ENCODE assay signal across 15 cellular contexts in the genomic region with DNA sequence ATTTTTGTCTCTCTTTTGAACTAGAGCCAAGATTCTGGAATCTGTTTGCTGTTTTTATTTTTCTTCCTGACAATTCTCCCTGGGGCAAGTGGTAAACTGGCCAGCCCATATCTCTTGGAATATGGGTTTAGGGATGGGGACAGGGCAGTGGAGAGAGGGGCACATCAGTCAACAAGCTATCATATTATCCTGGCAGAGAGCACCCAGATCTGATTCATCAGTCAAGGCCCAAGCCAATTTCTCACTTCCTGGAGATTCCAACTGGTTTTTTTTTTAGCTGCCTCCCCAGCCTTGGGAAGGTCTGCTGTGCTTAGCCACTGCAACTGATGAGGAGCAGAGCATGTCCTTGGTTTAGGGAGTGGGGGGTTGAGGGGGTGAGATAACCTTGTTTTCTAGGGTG. TPM values are rescaled to one million over a fixed set of nuclear protein-coding genes. Genes with fewer than 3 reads are reported as not detected.
DNase-seq lines count a peak whose midpoint lies in the region; ATAC-seq, FAIRE-seq and TF ChIP-seq lines count a peak whose summit lies in the region.
"Had no signal": no experiment of that assay in that cellular context is flagged by ENCODE, and none has a peak within 500 bp of the region (broad histone marks: within the 10 kb centered on the region; RNA-seq: fewer than 3 reads in every experiment).

No MANE protein-coding gene starts in this region.

- H3K9me3 ChIP-seq in BE2C (no peaks in the 10 kb centered on the region), SK-N-SH (no peaks in the 10 kb centered on the region), pancreas (no peaks in the 10 kb centered on the region)

- no peaks in the 10 kb centered on the region for H3K9me2 ChIP-seq in SK-N-SH

- no peaks in the 10 kb centered on the region for H3K27me3 ChIP-seq in BE2C
- no peaks in the 10 kb centered on the region for H3K27me3 ChIP-seq in SK-N-SH (ENCODE audit: insufficient read depth)
- H3K27me3 ChIP-seq in pancreas = no peaks in the 10 kb centered on the region

- TF ChIP-seq EP300 in SK-N-SH (IDR thresholded peaks at IDR 0.05; ENCODE audit: borderline replicate concordance in 1 of 2, low read depth in 1 of 2, low read length in 1 of 2) = peak in 1 of 2 experiments; percentile 62; a peak in 2 of 4 replicates

- peak in 3 of 4 donors; percentile 53 to 66 (median 56) for ATAC-seq in pancreas
- no peak for ATAC-seq in HG03354 (IDR thresholded peaks at IDR 0.05; ENCODE audit: poor library complexity, severe bottlenecking, unreplicated experiment)

- H3F3A ChIP-seq in SK-N-SH (replicated peaks; ENCODE audit: insufficient read depth) = peaks cover 6% of the 10 kb centered on the region

- DNase-seq in BE2C (peak; percentile 23), SK-N-SH (peak; percentile 64), fibroblast of the conjunctiva (ENCODE audit: low read depth) (peak; percentile 18), pancreas (no peak), NCI-H2196 treated with DMSO at 0.1 percent for 48 hours (lab: John Stamatoyannopoulos, UW; ENCODE audit: unreplicated experiment) (no peak), mesenteric fat pad (ENCODE audit: low spot score) (no peak)
- no peak for DNase-seq in activated CD4-positive, alpha-beta T cell treated with anti-CD3 and anti-CD28 coated beads for 4 hours
- DNase-seq: CD4-positive, alpha-beta T cell; cortex of kidney; NCI-H510A treated with DMSO at 0.1 percent for 48 hours; T-helper 1 cell had no signal

- POLR2A ChIA-PET in SK-N-SH (lab: Yijun Ruan, JAX) = interaction anchor here (1.5 kb wide), 1 partner anchor 51 kb away, joined by 3 read pairs; no protein-coding TSS in a partner anchor

- no peak overlapping the region for H3K9ac ChIP-seq in SK-N-SH

- FAIRE-seq in pancreas (lab: Jason Lieb, UNC) = no peak
- FAIRE-seq: GM18507, keratinocyte had no signal

- H3K36me3 ChIP-seq in BE2C (no peaks in the 10 kb centered on the region), SK-N-SH (replicated peaks in 1 of 2; ENCODE audit: control insufficient read depth in 1 of 2, insufficient read depth in 2 of 2, low read length in 1 of 2) (no peaks in the 10 kb centered on the region), pancreas (no peaks in the 10 kb centered on the region)

- H2AFZ ChIP-seq in SK-N-SH (ENCODE audit: low read depth) = no peak overlapping the region

- peak overlapping the region; percentile 28 to 93; a peak in 3 of 4 replicates for H3K27ac ChIP-seq in SK-N-SH (ENCODE audit: low read depth in 2 of 2, low read length in 1 of 2)
- no peak overlapping the region for H3K27ac ChIP-seq in pancreas
- H3K27ac ChIP-seq: HL-60 had no signal

- intact Hi-C loops in pancreas (cut with DNase I) = no loop called here

- CTCF ChIA-PET in SK-N-SH (lab: Yijun Ruan, JAX) = interaction anchor here (0.6 to 1.1 kb wide), 2 partner anchors 103 to 259 kb away, joined by 3 to 4 read pairs; no protein-coding TSS in a partner anchor

- TF ChIP-seq CTCF in BE2C (IDR thresholded peaks at IDR 0.05; ENCODE audit: low read depth, low read length) (no peak), SK-N-SH (IDR thresholded peaks at IDR 0.05) (no peak), pancreas (IDR thresholded peaks at IDR 0.05) (no peak)

- H4K20me1 ChIP-seq in SK-N-SH (ENCODE audit: insufficient read depth) = no peaks in the 10 kb centered on the region

- H3K79me2 ChIP-seq in SK-N-SH (ENCODE audit: insufficient read depth) = no peaks in the 10 kb centered on the region

- H3K4me3 ChIP-seq in BE2C (ENCODE audit: low read depth, low read length) = no peak overlapping the region
- no peak overlapping the region for H3K4me3 ChIP-seq in SK-N-SH (ENCODE audit: low read depth in 2 of 2, low read length in 1 of 2)
- H3K4me3 ChIP-seq in pancreas = no peak overlapping the region

- H3K4me2 ChIP-seq in SK-N-SH = peak overlapping the region; percentile 55

- H3K4me1 ChIP-seq in BE2C (peaks cover 4% of the 10 kb centered on the region), SK-N-SH (ENCODE audit: control insufficient read depth in 1 of 2, insufficient read depth in 2 of 2, low read depth in 1 of 2, low read length in 1 of 2) (peaks cover 12 to 25% of the 10 kb centered on the region in 2 experiments), pancreas (peaks cover 0 to 8% (median 0%) of the 10 kb centered on the region in 3 donors)

- no peak for TF ChIP-seq RAD21 in SK-N-SH (IDR thresholded peaks at IDR 0.05; ENCODE audit: low read length)

TF ChIP-seq in SK-N-SH, 30 proteins besides CTCF, POLR2A, EP300 and RAD21 (continues in another document):
- TF ChIP-seq FOXM1 (IDR thresholded peaks at IDR 0.05; ENCODE audit: low read depth) = no peak
- TF ChIP-seq MXI1 (IDR thresholded peaks at IDR 0.05; ENCODE audit: low read depth, low read length) = no peak
- peak; percentile 48; the same call in 1 of the 2 replicates for TF ChIP-seq RCOR1 (IDR thresholded peaks at IDR 0.05; ENCODE audit: low read length)
- TF ChIP-seq SMC3 (IDR thresholded peaks at IDR 0.05; ENCODE audit: low read depth, low read length) = peak; percentile 4; the same call in 1 of the 2 replicates
- no peak for TF ChIP-seq RFX5 (IDR thresholded peaks at IDR 0.05; ENCODE audit: low read length)
- TF ChIP-seq NFIC (IDR thresholded peaks at IDR 0.05; ENCODE audit: borderline replicate concordance) = peak; percentile 83
- TF ChIP-seq TEAD4 (IDR thresholded peaks at IDR 0.05; ENCODE audit: borderline replicate concordance, insufficient read depth) = peak; percentile 43; the same call in 1 of the 2 replicates
- peak; percentile 57 for TF ChIP-seq JUND (IDR thresholded peaks at IDR 0.05)
- TF ChIP-seq, protein P1, sequence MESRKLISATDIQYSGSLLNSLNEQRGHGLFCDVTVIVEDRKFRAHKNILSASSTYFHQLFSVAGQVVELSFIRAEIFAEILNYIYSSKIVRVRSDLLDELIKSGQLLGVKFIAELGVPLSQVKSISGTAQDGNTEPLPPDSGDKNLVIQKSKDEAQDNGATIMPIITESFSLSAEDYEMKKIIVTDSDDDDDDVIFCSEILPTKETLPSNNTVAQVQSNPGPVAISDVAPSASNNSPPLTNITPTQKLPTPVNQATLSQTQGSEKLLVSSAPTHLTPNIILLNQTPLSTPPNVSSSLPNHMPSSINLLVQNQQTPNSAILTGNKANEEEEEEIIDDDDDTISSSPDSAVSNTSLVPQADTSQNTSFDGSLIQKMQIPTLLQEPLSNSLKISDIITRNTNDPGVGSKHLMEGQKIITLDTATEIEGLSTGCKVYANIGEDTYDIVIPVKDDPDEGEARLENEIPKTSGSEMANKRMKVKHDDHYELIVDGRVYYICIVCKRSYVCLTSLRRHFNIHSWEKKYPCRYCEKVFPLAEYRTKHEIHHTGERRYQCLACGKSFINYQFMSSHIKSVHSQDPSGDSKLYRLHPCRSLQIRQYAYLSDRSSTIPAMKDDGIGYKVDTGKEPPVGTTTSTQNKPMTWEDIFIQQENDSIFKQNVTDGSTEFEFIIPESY (IDR thresholded peaks at IDR 0.05; ENCODE audit: borderline replicate concordance, low read depth) = no peak
- peak; percentile 59; the same call in 1 of the 2 replicates for TF ChIP-seq FOSL2 (IDR thresholded peaks at IDR 0.05; ENCODE audit: borderline replicate concordance, low read depth)
- TF ChIP-seq SIN3A (IDR thresholded peaks at IDR 0.05; ENCODE audit: borderline replicate concordance, low read depth, low read length) = no peak
- peak; percentile 47; the same call in 1 of the 2 replicates for TF ChIP-seq GATA2 (CRISPR knock-in tag; IDR thresholded peaks at IDR 0.05)
- no peak; the same call in 1 of the 2 replicates for TF ChIP-seq FOXJ3 (CRISPR knock-in tag; IDR thresholded peaks at IDR 0.05)
- TF ChIP-seq, protein P2, sequence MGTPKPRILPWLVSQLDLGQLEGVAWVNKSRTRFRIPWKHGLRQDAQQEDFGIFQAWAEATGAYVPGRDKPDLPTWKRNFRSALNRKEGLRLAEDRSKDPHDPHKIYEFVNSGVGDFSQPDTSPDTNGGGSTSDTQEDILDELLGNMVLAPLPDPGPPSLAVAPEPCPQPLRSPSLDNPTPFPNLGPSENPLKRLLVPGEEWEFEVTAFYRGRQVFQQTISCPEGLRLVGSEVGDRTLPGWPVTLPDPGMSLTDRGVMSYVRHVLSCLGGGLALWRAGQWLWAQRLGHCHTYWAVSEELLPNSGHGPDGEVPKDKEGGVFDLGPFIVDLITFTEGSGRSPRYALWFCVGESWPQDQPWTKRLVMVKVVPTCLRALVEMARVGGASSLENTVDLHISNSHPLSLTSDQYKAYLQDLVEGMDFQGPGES (IDR thresholded peaks at IDR 0.05; ENCODE audit: low read depth, low read length) = no peak
- TF ChIP-seq NRF1 (IDR thresholded peaks at IDR 0.05; ENCODE audit: low read depth, low read length) = no peak
- no peak for TF ChIP-seq CHD2 (IDR thresholded peaks at IDR 0.05; ENCODE audit: low read length, partially characterized antibody)
- no peak for TF ChIP-seq ELF1 (IDR thresholded peaks at IDR 0.05)
- TF ChIP-seq, protein P3, sequence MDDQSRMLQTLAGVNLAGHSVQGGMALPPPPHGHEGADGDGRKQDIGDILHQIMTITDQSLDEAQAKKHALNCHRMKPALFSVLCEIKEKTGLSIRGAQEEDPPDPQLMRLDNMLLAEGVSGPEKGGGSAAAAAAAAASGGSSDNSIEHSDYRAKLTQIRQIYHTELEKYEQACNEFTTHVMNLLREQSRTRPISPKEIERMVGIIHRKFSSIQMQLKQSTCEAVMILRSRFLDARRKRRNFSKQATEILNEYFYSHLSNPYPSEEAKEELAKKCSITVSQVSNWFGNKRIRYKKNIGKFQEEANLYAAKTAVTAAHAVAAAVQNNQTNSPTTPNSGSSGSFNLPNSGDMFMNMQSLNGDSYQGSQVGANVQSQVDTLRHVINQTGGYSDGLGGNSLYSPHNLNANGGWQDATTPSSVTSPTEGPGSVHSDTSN (IDR thresholded peaks at IDR 0.05) = peak; percentile 80
- TF ChIP-seq TCF12 (IDR thresholded peaks at IDR 0.05) = peak; percentile 66
- no peak for TF ChIP-seq EZH2phosphoT487 (IDR thresholded peaks at IDR 0.05; ENCODE audit: borderline replicate concordance, low read depth)

RNA-seq across cellular contexts. Expression of a gene that starts 52.3 kb away (rescaled TPM):
- polyA plus RNA-seq in BE2C (2012; ENCODE audit: insufficient read depth, insufficient read length, low read depth) = 0.86 TPM
- 0.99 and 1.3 TPM in 2 replicates for polyA plus RNA-seq in SK-N-SH (2012; rRNA removed)
- polyA plus RNA-seq in SK-N-SH (2012; cell fraction: cytosol; rRNA removed) = 1.3 and 1.5 TPM in 2 replicates
- 1.6 and 1.9 TPM in 2 replicates for polyA plus RNA-seq in SK-N-SH (2012; cell fraction: nucleus; rRNA removed)
- total RNA-seq in pancreas = 1 to 10 TPM; 5.5 to 9.9 (median 7.2) TPM
- polyA plus RNA-seq in pancreas = 1 to 10 TPM in 1 of 2 donors, under 1 TPM in 1; 0.91 to 1.8 TPM
- 9.1 TPM for total RNA-seq in mesenteric fat pad
- total RNA-seq: CD4-positive, alpha-beta T cell had no signal

Comparison
In these comparisons a context has a peak if more than half of its experiments do, and no peak if none do; other contexts are left out.
1. DNase-seq: peak in BE2C (single experiment), SK-N-SH (single experiment) and fibroblast of the conjunctiva (single experiment); none in pancreas (0 of 6), activated CD4-positive, alpha-beta T cell treated with anti-CD3 and anti-CD28 coated beads for 4 hours (0 of 2), NCI-H2196 treated with DMSO at 0.1 percent for 48 hours (single experiment) and mesenteric fat pad (single experiment).
2. H3K27ac ChIP-seq: peak in SK-N-SH (2 of 2); none in pancreas (0 of 4).